ENCODE assay signal across 8 cellular contexts in the genomic region with DNA sequence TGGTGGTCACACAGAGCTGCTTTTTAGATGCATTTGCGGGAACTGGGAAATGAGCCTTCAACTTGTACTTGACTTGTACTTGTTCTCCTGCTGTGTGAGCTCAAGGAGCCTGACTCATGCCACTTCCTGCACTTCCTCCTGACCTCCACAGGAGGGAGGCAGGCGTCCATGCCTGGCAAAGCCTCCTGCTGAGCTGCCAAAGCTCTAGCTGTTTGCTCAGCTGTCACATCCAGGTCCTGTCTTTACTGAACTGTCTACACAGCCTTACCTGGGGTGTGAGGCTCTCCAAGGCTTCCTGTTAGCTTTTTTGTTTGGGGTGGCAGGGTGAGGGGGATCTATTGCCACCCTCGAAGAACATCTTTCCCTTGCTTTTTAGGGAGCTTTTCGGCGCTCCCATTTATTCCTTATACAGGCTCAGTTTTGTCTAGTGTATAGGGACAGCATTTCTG. TPM values are rescaled to one million over a fixed set of nuclear protein-coding genes. Genes with fewer than 3 reads are reported as not detected.
DNase-seq lines count a peak whose midpoint lies in the region; ATAC-seq and TF ChIP-seq lines count a peak whose summit lies in the region.

No MANE protein-coding gene starts in this region.

- in situ Hi-C loops in HAP-1 (cut with MboI; ENCODE audit: low sequenced_read_pairs): loop anchor here (5.0 kb wide), 1 partner anchor 171 kb away; no protein-coding TSS in a partner anchor

- peak; percentile 81 to 84 for DNase-seq in HAP-1 (ENCODE audit: low spot score in 2 of 2)
- DNase-seq in NCI-H128 (lab: John Stamatoyannopoulos, UW; ENCODE audit: unreplicated experiment): peak; percentile 77
- DNase-seq in SK-N-DZ (ENCODE audit: low spot score): peak; percentile 85
- peak; percentile 93 for DNase-seq in adipocyte (ENCODE audit: low read depth)
- DNase-seq in Right ventricle myocardium superior: peak; percentile 80
- peak; percentile 88 for DNase-seq in prostate gland (ENCODE audit: low spot score)
- DNase-seq in cortex of kidney (lab: John Stamatoyannopoulos, UW): no peak

- H4K20me1 ChIP-seq in DOHH2 (ENCODE audit: control insufficient read depth, insufficient read depth, low read depth, low read length): no peaks in the 10 kb centered on the region; the same call in 1 of the 2 replicates

- H3K27me3 ChIP-seq in DOHH2 (ENCODE audit: control insufficient read depth, low read length) (peaks cover 10% of the 10 kb centered on the region; the same call in 1 of the 2 replicates), HAP-1 (ENCODE audit: low read depth) (0 out of 2 replicates have a peak, but pooled peaks cover 2% of the 10 kb centered on the region), adipocyte (replicated peaks; ENCODE audit: control insufficient read depth, insufficient read depth, low read length) (no peaks in the 10 kb centered on the region), prostate gland (replicated peaks; ENCODE audit: insufficient read depth) (no peaks in the 10 kb centered on the region)

- intact Hi-C loops in Right ventricle myocardium superior (cut with DNase I): loop anchor here (2.0 to 5.0 kb wide), 2 partner anchors 141 to 171 kb away; no protein-coding TSS in a partner anchor
- intact Hi-C loops in prostate gland (cut with DNase I): loop anchor here (5.0 kb wide), 1 partner anchor 171 kb away; no protein-coding TSS in a partner anchor

- TF ChIP-seq CTCF in DOHH2 (IDR thresholded peaks at IDR 0.05; ENCODE audit: low read depth, low read length, poor library complexity, severe bottlenecking): peak; percentile 82
- peak; percentile 67 to 97 (median 92) for TF ChIP-seq CTCF in prostate gland (IDR thresholded peaks at IDR 0.05)

- WGBS in prostate gland: 38% methylated on average over 5 of the region's 5 CpGs

- H3K4me3 ChIP-seq in DOHH2 (ENCODE audit: low read length) (no peak overlapping the region), HAP-1 (no peak overlapping the region), adipocyte (ENCODE audit: low read length) (no peak overlapping the region), prostate gland (no peak overlapping the region)

- H3K27ac ChIP-seq in DOHH2 (ENCODE audit: low read depth, low read length) (no peak overlapping the region), prostate gland (no peak overlapping the region)

- ATAC-seq in Right ventricle myocardium superior (ENCODE audit: poor library complexity): peak; percentile 92

- TF ChIP-seq POLR2A in prostate gland (IDR thresholded peaks at IDR 0.05): no peak

- H3K4me1 ChIP-seq in DOHH2 (ENCODE audit: control insufficient read depth, low read length) (no peaks in the 10 kb centered on the region), HAP-1 (no peaks in the 10 kb centered on the region), adipocyte (ENCODE audit: control insufficient read depth, insufficient read depth, low read length) (peaks cover 37% of the 10 kb centered on the region), prostate gland (replicated peaks) (peaks cover 6% of the 10 kb centered on the region)

- H3K9me3 ChIP-seq in DOHH2 (ENCODE audit: control insufficient read depth, insufficient read depth, low read length): no peaks in the 10 kb centered on the region
- H3K9me3 ChIP-seq in HAP-1: no peaks in the 10 kb centered on the region
- no peaks in the 10 kb centered on the region for H3K9me3 ChIP-seq in adipocyte (ENCODE audit: control insufficient read depth, low read length)
- no peaks in the 10 kb centered on the region for H3K9me3 ChIP-seq in prostate gland

- no peaks in the 10 kb centered on the region for H3K79me2 ChIP-seq in DOHH2 (ENCODE audit: control insufficient read depth, low read length)

- H3K36me3 ChIP-seq in DOHH2 (ENCODE audit: control insufficient read depth, low read length): peaks cover 29% of the 10 kb centered on the region
- H3K36me3 ChIP-seq in HAP-1 (replicated peaks): peaks cover 24% of the 10 kb centered on the region
- peaks cover 15% of the 10 kb centered on the region for H3K36me3 ChIP-seq in adipocyte (ENCODE audit: control insufficient read depth, insufficient read depth, low read length, severe bottlenecking)
- H3K36me3 ChIP-seq in prostate gland: no peaks in the 10 kb centered on the region

- no peak overlapping the region for H3K4me2 ChIP-seq in DOHH2 (ENCODE audit: low read length)

- no peak overlapping the region for H3K9ac ChIP-seq in adipocyte (ENCODE audit: low read length)

- no peaks in the 10 kb centered on the region for H3K9me2 ChIP-seq in DOHH2 (replicated peaks; ENCODE audit: control insufficient read depth, low read length)

- peaks cover 17% of the 10 kb centered on the region; the same call in 1 of the 2 replicates for H3F3A ChIP-seq in DOHH2 (ENCODE audit: control insufficient read depth, insufficient read depth)

RNA-seq across cellular contexts. Expression of gene THPO, which starts 6.4 kb away (rescaled TPM):
- polyA plus RNA-seq in SK-N-DZ (2014; cell fraction: cytosol; rRNA removed): 2.1 and 3.2 TPM in 2 replicates
- polyA plus RNA-seq in SK-N-DZ (2014; cell fraction: nucleus; rRNA removed): 1.5 and 5.1 TPM in 2 replicates
- 0.11 TPM for total RNA-seq in Right ventricle myocardium superior
- total RNA-seq in prostate gland: not detected

RNA-seq across cellular contexts. Expression of gene CHRD, which starts 8.3 kb away (rescaled TPM):
- 6.1 and 15.3 TPM in 2 replicates for polyA plus RNA-seq in SK-N-DZ (2014; cell fraction: cytosol; rRNA removed)
- polyA plus RNA-seq in SK-N-DZ (2014; cell fraction: nucleus; rRNA removed): 203 and 207 TPM in 2 replicates
- total RNA-seq in Right ventricle myocardium superior: 7.8 TPM
- total RNA-seq in prostate gland: 1 to 10 TPM; 2.5 to 8.0 TPM

RNA-seq across cellular contexts. Expression of gene POLR2H, which starts 10.1 kb away (rescaled TPM):
- polyA plus RNA-seq in SK-N-DZ (2014; cell fraction: cytosol; rRNA removed): 212 and 257 TPM in 2 replicates
- 178 and 207 TPM in 2 replicates for polyA plus RNA-seq in SK-N-DZ (2014; cell fraction: nucleus; rRNA removed)
- total RNA-seq in Right ventricle myocardium superior (19.9 TPM), prostate gland (10 to 100 TPM; 62.7 to 89.2 TPM)

RNA-seq across cellular contexts. Expression of gene CLCN2, which starts 10.2 kb away (rescaled TPM):
- polyA plus RNA-seq in SK-N-DZ (2014; cell fraction: cytosol; rRNA removed): 10.6 and 18.8 TPM in 2 replicates
- polyA plus RNA-seq in SK-N-DZ (2014; cell fraction: nucleus; rRNA removed): 85.0 and 92.0 TPM in 2 replicates
- total RNA-seq in Right ventricle myocardium superior (1.9 TPM), prostate gland (10 to 100 TPM in 1 of 2 donors, 1 to 10 TPM in 1; 4.9 to 47.5 TPM)

RNA-seq across cellular contexts. Expression of gene FAM131A, which starts 34.2 kb away (rescaled TPM):
- polyA plus RNA-seq in SK-N-DZ (2014; cell fraction: cytosol; rRNA removed): 39.7 and 60.4 TPM in 2 replicates
- polyA plus RNA-seq in SK-N-DZ (2014; cell fraction: nucleus; rRNA removed): 45.1 and 58.4 TPM in 2 replicates
- 36.3 TPM for total RNA-seq in Right ventricle myocardium superior
- 10 to 100 TPM; 22.0 to 71.0 TPM for total RNA-seq in prostate gland
